Comparison of ENCODE assay signal across 11 cellular contexts in genomic region chr7:121126801-121127534, GRCh38.
A peak's percentile ranks its signal among the peaks of the same experiment; 100 is the strongest.
DNase-seq lines count a peak whose midpoint lies in the region; ATAC-seq and TF ChIP-seq lines count a peak whose summit lies in the region.
"Had no signal": no experiment of that assay in that cellular context is flagged by ENCODE, and none has a peak within 500 bp of the region (broad histone marks: within the 10 kb centered on the region; RNA-seq: fewer than 3 reads in every experiment).

No MANE protein-coding gene starts in this region.

- H3K4me1 ChIP-seq in Peyer's patch = no peaks in the 10 kb centered on the region
- no peaks in the 10 kb centered on the region for H3K4me1 ChIP-seq in foreskin keratinocyte
- H3K4me1 ChIP-seq in prostate gland (replicated peaks) = no peaks in the 10 kb centered on the region
- H3K4me1 ChIP-seq: SJCRH30, upper lobe of right lung had no signal

- WGBS in prostate gland = 46% methylated on average over 3 of the region's 3 CpGs

- H3K4me3 ChIP-seq in Peyer's patch = no peak overlapping the region
- H3K4me3 ChIP-seq in prostate gland = no peak overlapping the region
- H3K4me3 ChIP-seq: SJCRH30, upper lobe of right lung had no signal

- no peaks in the 10 kb centered on the region for H3K27me3 ChIP-seq in Peyer's patch
- no peaks in the 10 kb centered on the region for H3K27me3 ChIP-seq in foreskin keratinocyte
- H3K27me3 ChIP-seq in prostate gland (replicated peaks; ENCODE audit: insufficient read depth) = no peaks in the 10 kb centered on the region
- H3K27me3 ChIP-seq: SJCRH30, upper lobe of right lung had no signal

- TF ChIP-seq POLR2A in Peyer's patch (IDR thresholded peaks at IDR 0.05) = no peak
- no peak for TF ChIP-seq POLR2A in prostate gland (IDR thresholded peaks at IDR 0.05)

- H3K9me3 ChIP-seq in Peyer's patch = no peaks in the 10 kb centered on the region
- no peaks in the 10 kb centered on the region for H3K9me3 ChIP-seq in prostate gland
- H3K9me3 ChIP-seq: SJCRH30, upper lobe of right lung had no signal

- intact Hi-C loops in prostate gland (cut with DNase I) = no loop called here

- no peaks in the 10 kb centered on the region for H3K36me3 ChIP-seq in Peyer's patch
- no peaks in the 10 kb centered on the region for H3K36me3 ChIP-seq in prostate gland
- H3K36me3 ChIP-seq: upper lobe of right lung had no signal

- H3K27ac ChIP-seq in Peyer's patch = no peak overlapping the region
- H3K27ac ChIP-seq in foreskin keratinocyte = no peak overlapping the region
- H3K27ac ChIP-seq in prostate gland = no peak overlapping the region
- H3K27ac ChIP-seq: SJCRH30, upper lobe of right lung had no signal

- no peak for ATAC-seq in foreskin keratinocyte
- no peak for ATAC-seq in HG02588 (IDR thresholded peaks at IDR 0.05; ENCODE audit: unreplicated experiment)
- ATAC-seq: upper lobe of right lung had no signal

- peak in 4 of 6 experiments; percentile 22 to 48 (median 28) for TF ChIP-seq CTCF in Peyer's patch (IDR thresholded peaks at IDR 0.05)
- peak; percentile 71 for TF ChIP-seq CTCF in foreskin keratinocyte (conservative IDR thresholded peaks at IDR 0.05)
- peak in 1 of 4 experiments; percentile 10 for TF ChIP-seq CTCF in prostate gland (IDR thresholded peaks at IDR 0.05)

- DNase-seq in DMS 273 (lab: John Stamatoyannopoulos, UW; ENCODE audit: unreplicated experiment) = peak; percentile 53
- DNase-seq in HS-5 (ENCODE audit: low read depth) = peak; percentile 8
- DNase-seq in Peyer's patch = no peak
- no peak for DNase-seq in foreskin keratinocyte
- DNase-seq in anterior cingulate cortex (lab: John Stamatoyannopoulos, UW) = no peak
- no peak for DNase-seq in prostate gland (ENCODE audit: low spot score)
- DNase-seq in activated CD8-positive, alpha-beta memory T cell treated with anti-CD3 and anti-CD28 coated beads, Interleukin-2, amount 50 U/mL, for 48 hours = no peak
- DNase-seq: activated T-cell treated with anti-CD3 and anti-CD28 coated beads, Interleukin-2, amount 50 U/mL, for 48 hours; upper lobe of right lung had no signal

Comparison
In these comparisons a context has a peak if more than half of its experiments do, and no peak if none do; other contexts are left out.
1. DNase-seq: peak in DMS 273 (single experiment) and HS-5 (single experiment); none in Peyer's patch (0 of 3), foreskin keratinocyte (0 of 2), anterior cingulate cortex (0 of 58), prostate gland (single experiment) and activated CD8-positive, alpha-beta memory T cell treated with anti-CD3 and anti-CD28 coated beads, Interleukin-2, amount 50 U/mL, for 48 hours (single experiment).